In genomic region chr2:183124957-183125255, GRCh38 we compare ENCODE assay signal across 1 cellular context.
TF ChIP-seq lines count a peak whose summit lies in the region.

No MANE protein-coding gene starts in this region.

TF ChIP-seq in H1, 55 proteins besides CTCF, POLR2A, EP300 and RAD21:
- TF ChIP-seq YY1 (IDR thresholded peaks at IDR 0.05; ENCODE audit: low read depth, low read length): no peak
- TF ChIP-seq MAX (IDR thresholded peaks at IDR 0.05): no peak
- TF ChIP-seq E2F6 (IDR thresholded peaks at IDR 0.05): peak; percentile 9; the same call in 1 of the 2 replicates
- 0 out of 4 replicates have a peak, but pooled peaks of 1 of the 2 experiments have one; percentile 9 for TF ChIP-seq HDAC2 (IDR thresholded peaks at IDR 0.05; ENCODE audit: borderline replicate concordance in 1 of 2, low read depth in 2 of 2, low read length in 2 of 2)
TF ChIP-seq in H1: peak in this region for 2.
